Comparison of ENCODE assay signal across 17 cellular contexts in genomic region chr2:65373365-65373918, GRCh38.
"Had no signal": no experiment of that assay in that cellular context is flagged by ENCODE, and none has a peak within 500 bp of the region (broad histone marks: within the 10 kb centered on the region; RNA-seq: fewer than 3 reads in every experiment).

No MANE protein-coding gene starts in this region.

- H3K4me3 ChIP-seq: breast epithelium, dorsolateral prefrontal cortex, esophagus squamous epithelium, upper lobe of left lung had no signal

- H3K27me3 ChIP-seq: breast epithelium, dorsolateral prefrontal cortex, esophagus squamous epithelium, upper lobe of left lung had no signal

- DNase-seq: activated CD4-positive, alpha-beta T cell treated with anti-CD3 and anti-CD28 coated beads, Interleukin-2, amount 50 U/mL, for 48 hours; activated CD8-positive, alpha-beta memory T cell treated with anti-CD3 and anti-CD28 coated beads, Interleukin-2, amount 10 ng/mL, durations not matched to agents 7 days and 5 days; activated gamma-delta T cell treated with Interleukin-2 at 50 U/mL for 16 hours; activated naive CD8-positive, alpha-beta T cell treated with anti-CD3 and anti-CD28 coated beads, Interleukin-2, amount 10 ng/mL, durations not matched to agents 7 days and 5 days; activated T-cell treated with anti-CD3 and anti-CD28 coated beads, Interleukin-2, amount 50 U/mL, for 24 hours; anterior cingulate cortex; dorsolateral prefrontal cortex; esophagus squamous epithelium; foreskin fibroblast; glutamatergic neuron; mesenchymal stem cell; stimulated activated CD4-positive, alpha-beta T cell treated with anti-CD3 and anti-CD28 coated beads, Interleukin-4, amount 100 ng/mL, for 1 hour; stimulated activated CD8-positive, alpha-beta memory T cell treated with anti-CD3 and anti-CD28 coated beads, Interleukin-4, amount 100 ng/mL, for 48 hours; stimulated activated naive CD8-positive, alpha-beta T cell treated with anti-CD3 and anti-CD28 coated beads, Interleukin-15, Interleukin-2, amounts not matched to agents 100 U/mL and 50 U/mL, for 24 hours; upper lobe of left lung had no signal

- H3K27ac ChIP-seq: esophagus squamous epithelium had no signal

- H3K9me3 ChIP-seq: breast epithelium, esophagus squamous epithelium, upper lobe of left lung had no signal

- H3K36me3 ChIP-seq: breast epithelium, esophagus squamous epithelium, upper lobe of left lung had no signal

- ATAC-seq: activated CD4-positive, CD25-positive, alpha-beta regulatory T cell treated with anti-CD3 and anti-CD28 coated beads, Interleukin-2, amount 50 U/mL, for 24 hours; activated CD8-positive, alpha-beta memory T cell treated with anti-CD3 and anti-CD28 coated beads, Interleukin-2, amount 10 ng/mL, durations not matched to agents 7 days and 5 days; stimulated activated naive CD8-positive, alpha-beta T cell treated with anti-CD3 and anti-CD28 coated beads, Interleukin-15, Interleukin-2, amounts not matched to agents 100 U/mL and 50 U/mL, for 24 hours had no signal
